In genomic region chr15:66844747-66845145, GRCh38 we compare ENCODE assay signal across 22 cellular contexts.
"Had no signal": no experiment of that assay in that cellular context is flagged by ENCODE, and none has a peak within 500 bp of the region (broad histone marks: within the 10 kb centered on the region; RNA-seq: fewer than 3 reads in every experiment).

No MANE protein-coding gene starts in this region.

- H3K36me3 Mint-ChIP-seq: activated naive CD4-positive, alpha-beta T cell treated with anti-CD3 and anti-CD28 coated beads, Interleukin-2, amount 50 U/mL, for 24 hours; naive thymus-derived CD4-positive, alpha-beta T cell; stimulated activated memory B cell treated with anti-CD40 and anti-IgM and Interleukin-4, amounts not matched to agents 10 μg/mL and 1 μg/mL and 100 μg/mL, for 72 hours; T-cell had no signal

- ATAC-seq: activated naive CD8-positive, alpha-beta T cell treated with anti-CD3 and anti-CD28 coated beads, Interleukin-2, amount 50 U/mL, for 24 hours; naive thymus-derived CD4-positive, alpha-beta T cell; sciatic nerve; stimulated activated memory B cell treated with anti-CD40 and anti-IgM and Interleukin-4, amounts not matched to agents 10 μg/mL and 1 μg/mL and 100 μg/mL, for 72 hours; stimulated activated naive CD8-positive, alpha-beta T cell treated with anti-CD3 and anti-CD28 coated beads, Interleukin-15, amount 100 ng/mL, for 72 hours; T-cell had no signal

- H3K27me3 ChIP-seq: thyroid gland had no signal

- H3K4me3 ChIP-seq: esophagus squamous epithelium, left ventricle myocardium inferior, skin epidermis, thyroid gland had no signal

- H3K9me3 ChIP-seq: esophagus squamous epithelium, left ventricle myocardium inferior, thyroid gland had no signal

- H3K27ac Mint-ChIP-seq: activated naive CD4-positive, alpha-beta T cell treated with anti-CD3 and anti-CD28 coated beads, Interleukin-2, amount 50 U/mL, for 24 hours; activated naive CD8-positive, alpha-beta T cell treated with anti-CD3 and anti-CD28 coated beads, Interleukin-2, amount 50 U/mL, for 24 hours; activated T-helper 1 cell treated with anti-CD3 and anti-CD28 coated beads, Interleukin-12 subunit alpha, Interleukin-12 subunit beta, Interleukin-2, Interleukin-4 antibody, amounts not matched to agents 30 ng/mL and 10 ng/mL and 1 ng/mL, durations not matched to agents 14 hours and 24 hours and 36 hours; dendritic cell treated with granulocyte-macrophage colony-stimulating factor and Interleukin-4, amounts not matched to agents 40 ng/mL and 50 ng/mL, for 4 days; naive thymus-derived CD4-positive, alpha-beta T cell; stimulated activated memory B cell treated with anti-CD40 and anti-IgM and Interleukin-4, amounts not matched to agents 10 μg/mL and 1 μg/mL and 100 μg/mL, for 72 hours; stimulated activated naive CD8-positive, alpha-beta T cell treated with anti-CD3 and anti-CD28 coated beads, Interleukin-15, amount 100 ng/mL, for 72 hours; T-cell had no signal

- H3K27ac ChIP-seq: epithelial cell of prostate had no signal

- DNase-seq: activated CD4-positive, alpha-beta T cell treated with anti-CD3 and anti-CD28 coated beads for 4 hours; activated CD4-positive, alpha-beta T cell treated with anti-CD3 and anti-CD28 coated beads, Interleukin-2, amount 50 U/mL, for 4 hours; activated naive CD8-positive, alpha-beta T cell treated with anti-CD3 and anti-CD28 coated beads, Interleukin-2, amount 50 U/mL, for 24 hours; amygdala; effector CD4-positive, alpha-beta T cell; esophagus squamous epithelium; left ventricle myocardium inferior; midbrain; naive thymus-derived CD4-positive, alpha-beta T cell; stimulated activated CD4-positive, alpha-beta T cell treated with anti-CD3 and anti-CD28 coated beads, Interleukin-4, amount 100 ng/mL, for 24 hours; stimulated activated naive CD8-positive, alpha-beta T cell treated with anti-CD3 and anti-CD28 coated beads, Interleukin-15, amount 100 ng/mL, for 72 hours; substantia nigra; T-cell; thyroid gland had no signal

- H3K36me3 ChIP-seq: esophagus squamous epithelium, left ventricle myocardium inferior, thyroid gland had no signal

- H3K9me3 Mint-ChIP-seq: activated naive CD4-positive, alpha-beta T cell treated with anti-CD3 and anti-CD28 coated beads, Interleukin-2, amount 50 U/mL, for 24 hours; activated naive CD8-positive, alpha-beta T cell treated with anti-CD3 and anti-CD28 coated beads, Interleukin-2, amount 50 U/mL, for 24 hours; activated T-helper 1 cell treated with anti-CD3 and anti-CD28 coated beads, Interleukin-12 subunit alpha, Interleukin-12 subunit beta, Interleukin-2, Interleukin-4 antibody, amounts not matched to agents 30 ng/mL and 10 ng/mL and 1 ng/mL, durations not matched to agents 14 hours and 24 hours and 36 hours; central memory CD8-positive, alpha-beta T cell; dendritic cell treated with granulocyte-macrophage colony-stimulating factor and Interleukin-4, amounts not matched to agents 40 ng/mL and 50 ng/mL, for 4 days; stimulated activated memory B cell treated with anti-CD40 and anti-IgM and Interleukin-4, amounts not matched to agents 10 μg/mL and 1 μg/mL and 100 μg/mL, for 72 hours; stimulated activated naive CD8-positive, alpha-beta T cell treated with anti-CD3 and anti-CD28 coated beads, Interleukin-15, amount 100 ng/mL, for 72 hours; T-cell had no signal

- H3K4me1 Mint-ChIP-seq: central memory CD8-positive, alpha-beta T cell had no signal

- H3K4me3 Mint-ChIP-seq: activated naive CD4-positive, alpha-beta T cell treated with anti-CD3 and anti-CD28 coated beads, Interleukin-2, amount 50 U/mL, for 24 hours; activated naive CD8-positive, alpha-beta T cell treated with anti-CD3 and anti-CD28 coated beads, Interleukin-2, amount 50 U/mL, for 24 hours; activated T-helper 1 cell treated with anti-CD3 and anti-CD28 coated beads, Interleukin-12 subunit alpha, Interleukin-12 subunit beta, Interleukin-2, Interleukin-4 antibody, amounts not matched to agents 30 ng/mL and 10 ng/mL and 1 ng/mL, durations not matched to agents 14 hours and 24 hours and 36 hours; central memory CD8-positive, alpha-beta T cell; dendritic cell treated with granulocyte-macrophage colony-stimulating factor and Interleukin-4, amounts not matched to agents 40 ng/mL and 50 ng/mL, for 4 days; stimulated activated memory B cell treated with anti-CD40 and anti-IgM and Interleukin-4, amounts not matched to agents 10 μg/mL and 1 μg/mL and 100 μg/mL, for 72 hours; stimulated activated naive CD8-positive, alpha-beta T cell treated with anti-CD3 and anti-CD28 coated beads, Interleukin-15, amount 100 ng/mL, for 72 hours; T-cell had no signal
